8 cellular contexts compared by ENCODE assay signal in genomic region chr1:244865028-244865371, GRCh38. TPM values are rescaled to one million over a fixed set of nuclear protein-coding genes. Genes with fewer than 3 reads are reported as not detected.
DNase-seq lines count a peak whose midpoint lies in the region; ATAC-seq and TF ChIP-seq lines count a peak whose summit lies in the region.

No MANE protein-coding gene starts in this region.

- peak overlapping the region in 9 of 10 donors; percentile 87 to 100 (median 92) for H3K4me3 ChIP-seq in heart right ventricle
- peak overlapping the region; percentile 85 for H3K4me3 ChIP-seq in rectal smooth muscle tissue (ENCODE audit: low read length)

- peak in 1 of 8 donors; percentile 15 for ATAC-seq in heart right ventricle
- no peak for ATAC-seq in GM18868 (IDR thresholded peaks at IDR 0.05; ENCODE audit: unreplicated experiment)
- ATAC-seq in GM19328 (IDR thresholded peaks at IDR 0.05; ENCODE audit: unreplicated experiment), result no peak

- H3K27me3 ChIP-seq in heart right ventricle (no peaks in the 10 kb centered on the region), rectal smooth muscle tissue (ENCODE audit: control insufficient read depth, insufficient read depth, low read length) (no peaks in the 10 kb centered on the region)

- DNase-seq in DMS79 (lab: John Stamatoyannopoulos, UW) (peak; percentile 58), NCI-H1105 treated with DMSO at 0.1 percent for 48 hours (lab: John Stamatoyannopoulos, UW) (peak; percentile 53), heart right ventricle (peak; percentile 23 to 32), COLO829 (ENCODE audit: low spot score) (no peak)
- peak; percentile 25 for DNase-seq in activated T-helper 1 cell treated with anti-CD3 and anti-CD28 coated beads, Interleukin-12 subunit alpha, Interleukin-12 subunit beta, Interleukin-2, Interleukin-4 antibody, amounts not matched to agents 30 ng/mL and 10 ng/mL and 1 ng/mL, durations not matched to agents 14 hours and 24 hours and 36 hours (ENCODE audit: low spot score)

- whole genome bisulfite sequencing in heart right ventricle, 2 donors, result 14 to 15% methylated on average over 9 of the region's 9 CpGs

- intact Hi-C loops in activated T-helper 1 cell treated with anti-CD3 and anti-CD28 coated beads, Interleukin-12 subunit alpha, Interleukin-12 subunit beta, Interleukin-2, Interleukin-4 antibody, amounts not matched to agents 30 ng/mL and 10 ng/mL and 1 ng/mL, durations not matched to agents 14 hours and 24 hours and 36 hours (cut with micrococcal nuclease), result loop anchor here (2.0 to 10.0 kb wide), 4 partner anchors 64 to 1020 kb away; partner anchors contain the start of gene KIF26B
- intact Hi-C loops in heart right ventricle (cut with DNase I), result loop anchor here in 7 of 10 donors (1.0 to 10.0 kb wide), 8 partner anchors 30 to 210 kb away; partner anchors contain the start of genes COX20 (in 1 of the 7) and DESI2 (in 1 of the 7)

- H3K36me3 Mint-ChIP-seq in activated T-helper 1 cell treated with anti-CD3 and anti-CD28 coated beads, Interleukin-12 subunit alpha, Interleukin-12 subunit beta, Interleukin-2, Interleukin-4 antibody, amounts not matched to agents 30 ng/mL and 10 ng/mL and 1 ng/mL, durations not matched to agents 14 hours and 24 hours and 36 hours (ENCODE audit: low read depth), result peaks cover 27% of the 10 kb centered on the region

- H3K27ac ChIP-seq in heart right ventricle, result peak overlapping the region; percentile 99 to 100 (median 100)
- H3K27ac ChIP-seq in rectal smooth muscle tissue (ENCODE audit: low read depth, low read length), result peak overlapping the region; percentile 100

- H3K4me1 ChIP-seq in heart right ventricle, result peaks cover 10 to 44% (median 35%) of the 10 kb centered on the region in 9 donors
- peaks cover 17% of the 10 kb centered on the region for H3K4me1 ChIP-seq in rectal smooth muscle tissue (ENCODE audit: control insufficient read depth, insufficient read depth, low read length)

- no peaks in the 10 kb centered on the region for H3K9me3 ChIP-seq in heart right ventricle

- no peak for TF ChIP-seq CTCF in heart right ventricle (IDR thresholded peaks at IDR 0.05)

- H3K9ac ChIP-seq in rectal smooth muscle tissue (ENCODE audit: low read length), result peak overlapping the region; percentile 88

- H3K9me3 Mint-ChIP-seq in activated T-helper 1 cell treated with anti-CD3 and anti-CD28 coated beads, Interleukin-12 subunit alpha, Interleukin-12 subunit beta, Interleukin-2, Interleukin-4 antibody, amounts not matched to agents 30 ng/mL and 10 ng/mL and 1 ng/mL, durations not matched to agents 14 hours and 24 hours and 36 hours, result no peaks in the 10 kb centered on the region

- H3K27me3 Mint-ChIP-seq in activated T-helper 1 cell treated with anti-CD3 and anti-CD28 coated beads, Interleukin-12 subunit alpha, Interleukin-12 subunit beta, Interleukin-2, Interleukin-4 antibody, amounts not matched to agents 30 ng/mL and 10 ng/mL and 1 ng/mL, durations not matched to agents 14 hours and 24 hours and 36 hours (ENCODE audit: insufficient read depth), result no peaks in the 10 kb centered on the region

- H3K4me3 Mint-ChIP-seq in activated T-helper 1 cell treated with anti-CD3 and anti-CD28 coated beads, Interleukin-12 subunit alpha, Interleukin-12 subunit beta, Interleukin-2, Interleukin-4 antibody, amounts not matched to agents 30 ng/mL and 10 ng/mL and 1 ng/mL, durations not matched to agents 14 hours and 24 hours and 36 hours, result peak overlapping the region; percentile 87

- H3K36me3 ChIP-seq in heart right ventricle, result peaks cover 0 to 25% (median 14%) of the 10 kb centered on the region in 9 donors
- H3K36me3 ChIP-seq in rectal smooth muscle tissue (ENCODE audit: control insufficient read depth, insufficient read depth, low read length), result peaks cover 4% of the 10 kb centered on the region

- H3K4me1 Mint-ChIP-seq in activated T-helper 1 cell treated with anti-CD3 and anti-CD28 coated beads, Interleukin-12 subunit alpha, Interleukin-12 subunit beta, Interleukin-2, Interleukin-4 antibody, amounts not matched to agents 30 ng/mL and 10 ng/mL and 1 ng/mL, durations not matched to agents 14 hours and 24 hours and 36 hours (ENCODE audit: low read depth), result peaks cover 36% of the 10 kb centered on the region

- peak overlapping the region; percentile 95 for H3K27ac Mint-ChIP-seq in activated T-helper 1 cell treated with anti-CD3 and anti-CD28 coated beads, Interleukin-12 subunit alpha, Interleukin-12 subunit beta, Interleukin-2, Interleukin-4 antibody, amounts not matched to agents 30 ng/mL and 10 ng/mL and 1 ng/mL, durations not matched to agents 14 hours and 24 hours and 36 hours

RNA-seq across cellular contexts. Expression of gene HNRNPU, which starts 0.7 kb away (rescaled TPM):
- total RNA-seq in activated T-helper 1 cell treated with anti-CD3 and anti-CD28 coated beads, Interleukin-12 subunit alpha, Interleukin-12 subunit beta, Interleukin-2, Interleukin-4 antibody, amounts not matched to agents 30 ng/mL and 10 ng/mL and 1 ng/mL, durations not matched to agents 14 hours and 24 hours and 36 hours, result 566 and 573 TPM in 2 replicates
- 100 to 1,000 TPM; 158 to 200 (median 175) TPM for total RNA-seq in heart right ventricle
- 100 to 1,000 TPM in 1 of 2 donors, 10 to 100 TPM in 1; 91.0 to 107 TPM for polyA plus RNA-seq in heart right ventricle

RNA-seq across cellular contexts. Expression of gene COX20, which starts 29.5 kb away (rescaled TPM):
- 27.4 and 27.6 TPM in 2 replicates for total RNA-seq in activated T-helper 1 cell treated with anti-CD3 and anti-CD28 coated beads, Interleukin-12 subunit alpha, Interleukin-12 subunit beta, Interleukin-2, Interleukin-4 antibody, amounts not matched to agents 30 ng/mL and 10 ng/mL and 1 ng/mL, durations not matched to agents 14 hours and 24 hours and 36 hours
- 10 to 100 TPM; 56.6 to 94.1 (median 64.4) TPM for total RNA-seq in heart right ventricle
- 100 to 1,000 TPM in 1 of 2 donors, 10 to 100 TPM in 1; 59.1 to 139 TPM for polyA plus RNA-seq in heart right ventricle
